Comparison of ENCODE assay signal across 8 cellular contexts in the genomic region with DNA sequence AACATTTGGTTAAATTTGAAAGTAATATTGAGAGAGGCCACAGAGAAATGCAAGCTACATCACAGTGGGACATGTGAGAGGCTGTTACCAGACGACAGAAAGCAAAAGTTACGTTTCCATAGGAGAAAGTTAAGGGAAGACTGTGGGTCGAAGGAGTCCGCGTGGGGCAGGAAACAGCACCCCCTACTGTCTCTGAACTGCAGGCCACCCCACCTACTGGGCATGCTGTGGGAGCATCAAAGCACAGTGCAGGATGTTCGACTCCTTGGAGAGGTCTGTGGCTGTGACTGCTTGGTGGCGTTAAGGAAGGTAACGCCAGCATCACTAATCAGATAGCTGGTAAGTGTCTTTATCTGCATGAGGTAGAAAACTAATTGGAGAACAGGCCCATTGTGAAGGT.
A peak's percentile ranks its signal among the peaks of the same experiment; 100 is the strongest.
DNase-seq lines count a peak whose midpoint lies in the region; ATAC-seq and TF ChIP-seq lines count a peak whose summit lies in the region.

No MANE protein-coding gene starts in this region.

- no peaks in the 10 kb centered on the region for H3K27me3 ChIP-seq in testis

- ATAC-seq in GM21528 (IDR thresholded peaks at IDR 0.05; ENCODE audit: low FRiP score, unreplicated experiment): peak; percentile 76

- H3K27ac ChIP-seq in testis: no peak overlapping the region

- 77 to 83% methylated on average over 8 of the region's 8 CpGs for WGBS in testis, 2 donors

- DNase-seq in GDM1 (lab: John Stamatoyannopoulos, UW): peak; percentile 4
- DNase-seq in activated CD8-positive, alpha-beta memory T cell treated with anti-CD3 and anti-CD28 coated beads for 24 hours: peak; percentile 57
- DNase-seq in iPS DF 19.7 (ENCODE audit: low read depth, low spot score): peak; percentile 7
- peak; percentile 42 for DNase-seq in testis
- no peak for DNase-seq in NCI-H748 treated with DMSO at 0.1 percent for 48 hours (lab: John Stamatoyannopoulos, UW)
- no peak for DNase-seq in NCI-H1092 treated with DMSO at 0.1 percent for 48 hours (lab: John Stamatoyannopoulos, UW)

- TF ChIP-seq RAD21 in Ishikawa (IDR thresholded peaks at IDR 0.05; ENCODE audit: low read depth): peak; percentile 61

- TF ChIP-seq CTCF in testis (IDR thresholded peaks at IDR 0.05): peak in 2 of 3 experiments; percentile 33 to 35

- intact Hi-C loops in testis (cut with DNase I; ENCODE audit: low total_unique reads): no loop called here

- TF ChIP-seq EP300 in Ishikawa (IDR thresholded peaks at IDR 0.05; ENCODE audit: borderline replicate concordance): no peak

- H3K36me3 ChIP-seq in testis (ENCODE audit: low read depth, missing control alignments): no peaks in the 10 kb centered on the region

- H3K9me3 ChIP-seq in testis: no peaks in the 10 kb centered on the region

- no peak overlapping the region for H3K4me3 ChIP-seq in testis

- no peak for TF ChIP-seq POLR2A in testis (IDR thresholded peaks at IDR 0.05)

- no peaks in the 10 kb centered on the region for H3K4me1 ChIP-seq in testis

TF ChIP-seq in Ishikawa, 13 proteins besides CTCF, POLR2A, EP300 and RAD21:
- no peak for TF ChIP-seq CREB1 (IDR thresholded peaks at IDR 0.05; ENCODE audit: low read depth)
- no peak for TF ChIP-seq TAF1 (IDR thresholded peaks at IDR 0.05; ENCODE audit: low read depth)
- TF ChIP-seq CEBPB (IDR thresholded peaks at IDR 0.05): no peak
- TF ChIP-seq NFIC (IDR thresholded peaks at IDR 0.05): no peak
- TF ChIP-seq EGR1 (IDR thresholded peaks at IDR 0.05): no peak
- TF ChIP-seq, protein P1, sequence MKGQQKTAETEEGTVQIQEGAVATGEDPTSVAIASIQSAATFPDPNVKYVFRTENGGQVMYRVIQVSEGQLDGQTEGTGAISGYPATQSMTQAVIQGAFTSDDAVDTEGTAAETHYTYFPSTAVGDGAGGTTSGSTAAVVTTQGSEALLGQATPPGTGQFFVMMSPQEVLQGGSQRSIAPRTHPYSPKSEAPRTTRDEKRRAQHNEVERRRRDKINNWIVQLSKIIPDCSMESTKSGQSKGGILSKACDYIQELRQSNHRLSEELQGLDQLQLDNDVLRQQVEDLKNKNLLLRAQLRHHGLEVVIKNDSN (IDR thresholded peaks at IDR 0.05): no peak
- no peak for TF ChIP-seq TCF12 (IDR thresholded peaks at IDR 0.05; ENCODE audit: low read depth)
- TF ChIP-seq YY1 (IDR thresholded peaks at IDR 0.05; ENCODE audit: low read depth): no peak
- no peak for TF ChIP-seq ZBTB7A (IDR thresholded peaks at IDR 0.05; ENCODE audit: low read depth)
- TF ChIP-seq, protein P2, sequence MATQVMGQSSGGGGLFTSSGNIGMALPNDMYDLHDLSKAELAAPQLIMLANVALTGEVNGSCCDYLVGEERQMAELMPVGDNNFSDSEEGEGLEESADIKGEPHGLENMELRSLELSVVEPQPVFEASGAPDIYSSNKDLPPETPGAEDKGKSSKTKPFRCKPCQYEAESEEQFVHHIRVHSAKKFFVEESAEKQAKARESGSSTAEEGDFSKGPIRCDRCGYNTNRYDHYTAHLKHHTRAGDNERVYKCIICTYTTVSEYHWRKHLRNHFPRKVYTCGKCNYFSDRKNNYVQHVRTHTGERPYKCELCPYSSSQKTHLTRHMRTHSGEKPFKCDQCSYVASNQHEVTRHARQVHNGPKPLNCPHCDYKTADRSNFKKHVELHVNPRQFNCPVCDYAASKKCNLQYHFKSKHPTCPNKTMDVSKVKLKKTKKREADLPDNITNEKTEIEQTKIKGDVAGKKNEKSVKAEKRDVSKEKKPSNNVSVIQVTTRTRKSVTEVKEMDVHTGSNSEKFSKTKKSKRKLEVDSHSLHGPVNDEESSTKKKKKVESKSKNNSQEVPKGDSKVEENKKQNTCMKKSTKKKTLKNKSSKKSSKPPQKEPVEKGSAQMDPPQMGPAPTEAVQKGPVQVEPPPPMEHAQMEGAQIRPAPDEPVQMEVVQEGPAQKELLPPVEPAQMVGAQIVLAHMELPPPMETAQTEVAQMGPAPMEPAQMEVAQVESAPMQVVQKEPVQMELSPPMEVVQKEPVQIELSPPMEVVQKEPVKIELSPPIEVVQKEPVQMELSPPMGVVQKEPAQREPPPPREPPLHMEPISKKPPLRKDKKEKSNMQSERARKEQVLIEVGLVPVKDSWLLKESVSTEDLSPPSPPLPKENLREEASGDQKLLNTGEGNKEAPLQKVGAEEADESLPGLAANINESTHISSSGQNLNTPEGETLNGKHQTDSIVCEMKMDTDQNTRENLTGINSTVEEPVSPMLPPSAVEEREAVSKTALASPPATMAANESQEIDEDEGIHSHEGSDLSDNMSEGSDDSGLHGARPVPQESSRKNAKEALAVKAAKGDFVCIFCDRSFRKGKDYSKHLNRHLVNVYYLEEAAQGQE (IDR thresholded peaks at IDR 0.05; ENCODE audit: low read depth): no peak
- TF ChIP-seq, protein P3, sequence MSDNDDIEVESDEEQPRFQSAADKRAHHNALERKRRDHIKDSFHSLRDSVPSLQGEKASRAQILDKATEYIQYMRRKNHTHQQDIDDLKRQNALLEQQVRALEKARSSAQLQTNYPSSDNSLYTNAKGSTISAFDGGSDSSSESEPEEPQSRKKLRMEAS (IDR thresholded peaks at IDR 0.05): no peak
- no peak for TF ChIP-seq FOXM1 (IDR thresholded peaks at IDR 0.05; ENCODE audit: borderline replicate concordance, low read depth)

Comparison
In these comparisons a context has a peak if more than half of its experiments do, and no peak if none do; other contexts are left out.
1. DNase-seq: peak in GDM1 (single experiment), activated CD8-positive, alpha-beta memory T cell treated with anti-CD3 and anti-CD28 coated beads for 24 hours (single experiment), iPS DF 19.7 (single experiment) and testis (single experiment); none in NCI-H748 treated with DMSO at 0.1 percent for 48 hours (single experiment) and NCI-H1092 treated with DMSO at 0.1 percent for 48 hours (single experiment).